Comparison of ENCODE assay signal across 25 cellular contexts in the genomic region with DNA sequence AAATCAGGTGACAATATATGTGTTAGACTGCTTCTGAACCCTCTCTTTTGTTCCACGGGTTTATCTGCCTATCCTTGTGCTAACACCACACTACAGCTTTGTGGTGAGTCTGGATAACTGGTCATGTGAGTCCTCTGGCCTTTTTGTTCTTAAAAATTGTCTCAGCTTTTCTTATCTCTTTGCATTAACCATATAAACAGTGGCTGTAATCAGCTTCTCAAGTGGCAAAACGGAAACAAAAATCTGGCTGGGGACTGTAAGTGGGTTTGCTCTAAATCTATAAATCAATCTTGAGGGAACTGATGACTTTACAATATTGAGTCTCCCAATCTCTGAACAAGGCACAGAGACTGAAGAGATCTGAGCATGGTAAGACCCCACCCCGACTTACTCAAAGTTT. TPM values are rescaled to one million over a fixed set of nuclear protein-coding genes. Genes with fewer than 3 reads are reported as not detected.
"Had no signal": no experiment of that assay in that cellular context is flagged by ENCODE, and none has a peak within 500 bp of the region (broad histone marks: within the 10 kb centered on the region; RNA-seq: fewer than 3 reads in every experiment).

No MANE protein-coding gene starts in this region.

- ATAC-seq: activated CD8-positive, alpha-beta T cell treated with anti-CD3 and anti-CD28 coated beads for 36 hours; stimulated activated naive CD8-positive, alpha-beta T cell treated with anti-CD3 and anti-CD28 coated beads, Interleukin-15, Interleukin-2, amounts not matched to agents 100 U/mL and 50 U/mL, for 24 hours; T-helper 17 cell had no signal

- H3K27ac Mint-ChIP-seq: activated CD4-positive, alpha-beta T cell treated with anti-CD3 and anti-CD28 coated beads, Interleukin-2, amount 10 ng/mL, durations not matched to agents 24 days and 14 days; activated CD8-positive, alpha-beta T cell treated with anti-CD3 and anti-CD28 coated beads for 36 hours; activated naive CD4-positive, alpha-beta T cell treated with anti-CD3 and anti-CD28 coated beads for 36 hours; neural progenitor cell; T-helper 17 cell had no signal

- H3K4me1 Mint-ChIP-seq: neural progenitor cell had no signal

- H3K27ac ChIP-seq: brain microvascular endothelial cell, esophagus squamous epithelium, neural progenitor cell, prostate gland, right atrium auricular region, tibial nerve had no signal

- H3K36me3 ChIP-seq: brain microvascular endothelial cell, esophagus squamous epithelium, neural progenitor cell, prostate gland, right atrium auricular region, tibial nerve had no signal

- H3K9me3 Mint-ChIP-seq: activated CD4-positive, alpha-beta T cell treated with anti-CD3 and anti-CD28 coated beads, Interleukin-2, amount 10 ng/mL, durations not matched to agents 24 days and 14 days; activated CD8-positive, alpha-beta T cell treated with anti-CD3 and anti-CD28 coated beads for 36 hours; activated naive CD4-positive, alpha-beta T cell treated with anti-CD3 and anti-CD28 coated beads for 36 hours; neural progenitor cell had no signal

- FAIRE-seq: keratinocyte, TTC549, urothelium cell line had no signal

- DNase-seq: activated CD4-positive, alpha-beta T cell treated with anti-CD3 and anti-CD28 coated beads, Interleukin-2, amount 10 ng/mL, durations not matched to agents 24 days and 14 days; activated CD8-positive, alpha-beta T cell treated with anti-CD3 and anti-CD28 coated beads for 36 hours; activated naive CD4-positive, alpha-beta T cell treated with anti-CD3 and anti-CD28 coated beads for 36 hours; activated T-cell treated with anti-CD3 and anti-CD28 coated beads, Interleukin-2, amount 50 U/mL, for 1 hour; anterior cingulate cortex; brain microvascular endothelial cell; central memory CD4-positive, alpha-beta T cell; cortex of kidney; effector CD4-positive, alpha-beta T cell; esophagus squamous epithelium; hippocampal formation; stimulated activated CD4-positive, alpha-beta T cell treated with anti-CD3 and anti-CD28 coated beads, Interleukin-12 subunit alpha, Interleukin-12 subunit beta, amount 100 ng/mL, for 4 hours; stimulated activated CD4-positive, alpha-beta T cell treated with anti-CD3 and anti-CD28 coated beads, Interleukin-2, amount 100 ng/mL, for 24 hours; stimulated activated naive CD8-positive, alpha-beta T cell treated with anti-CD3 and anti-CD28 coated beads, Interleukin-15, Interleukin-2, amounts not matched to agents 100 U/mL and 50 U/mL, for 24 hours; T-helper 17 cell had no signal

- H3K27me3 Mint-ChIP-seq: activated CD4-positive, alpha-beta T cell treated with anti-CD3 and anti-CD28 coated beads, Interleukin-2, amount 10 ng/mL, durations not matched to agents 24 days and 14 days; activated CD8-positive, alpha-beta T cell treated with anti-CD3 and anti-CD28 coated beads for 36 hours; T-helper 17 cell had no signal

- H3K4me3 Mint-ChIP-seq: activated CD4-positive, alpha-beta T cell treated with anti-CD3 and anti-CD28 coated beads, Interleukin-2, amount 10 ng/mL, durations not matched to agents 24 days and 14 days; activated CD8-positive, alpha-beta T cell treated with anti-CD3 and anti-CD28 coated beads for 36 hours; activated naive CD4-positive, alpha-beta T cell treated with anti-CD3 and anti-CD28 coated beads for 36 hours; neural progenitor cell; T-helper 17 cell had no signal

- H3K4me3 ChIP-seq: esophagus squamous epithelium, lung, neural progenitor cell, prostate gland, right atrium auricular region, tibial nerve had no signal

- H3K4me1 ChIP-seq: prostate gland, right atrium auricular region, tibial nerve had no signal

- H3K9me3 ChIP-seq: esophagus squamous epithelium, prostate gland, right atrium auricular region, tibial nerve had no signal

RNA-seq across cellular contexts. Expression of gene CFAP52, which starts 45.4 kb away (rescaled TPM):
- total RNA-seq: activated CD4-positive, alpha-beta T cell treated with anti-CD3 and anti-CD28 coated beads, Interleukin-2, amount 10 ng/mL, durations not matched to agents 24 days and 14 days; activated CD8-positive, alpha-beta T cell treated with anti-CD3 and anti-CD28 coated beads for 36 hours; activated naive CD4-positive, alpha-beta T cell treated with anti-CD3 and anti-CD28 coated beads for 36 hours; esophagus squamous epithelium; myocyte; osteoblast; T-helper 17 cell had no signal
